In genomic region chr5:95730011-95730700, GRCh38 we compare ENCODE assay signal across 8 cellular contexts. TPM values are rescaled to one million over a fixed set of nuclear protein-coding genes. Genes with fewer than 3 reads are reported as not detected.
DNase-seq lines count a peak whose midpoint lies in the region; ATAC-seq and TF ChIP-seq lines count a peak whose summit lies in the region.

No MANE protein-coding gene starts in this region.

- H4K8ac ChIP-seq in neuronal stem cell (ENCODE audit: low read depth, low read length) = no peak overlapping the region

- H3K27ac ChIP-seq in effector memory CD4-positive, alpha-beta T cell (ENCODE audit: insufficient read depth, low read length, poor library complexity, severe bottlenecking) = no peak overlapping the region
- no peak overlapping the region for H3K27ac ChIP-seq in neuronal stem cell (replicated peaks; ENCODE audit: low read length)

- no peaks in the 10 kb centered on the region for H3K36me3 ChIP-seq in effector memory CD4-positive, alpha-beta T cell (ENCODE audit: control insufficient read depth, insufficient read depth, low read length)
- H3K36me3 ChIP-seq in neuronal stem cell (replicated peaks in 1 of 2; ENCODE audit: control insufficient read depth in 2 of 2, insufficient read depth in 2 of 2, low read length in 2 of 2) (peaks cover 0 to 26% of the 10 kb centered on the region in 2 donors), mucosa of descending colon (ENCODE audit: low read depth) (no peaks in the 10 kb centered on the region)

- H3K4ac ChIP-seq in neuronal stem cell (ENCODE audit: low read length) = no peak overlapping the region

- H4K91ac ChIP-seq in neuronal stem cell (ENCODE audit: low read depth, low read length, poor library complexity) = no peak overlapping the region

- no peaks in the 10 kb centered on the region for H3K9me3 ChIP-seq in effector memory CD4-positive, alpha-beta T cell (ENCODE audit: control insufficient read depth, low read length)
- H3K9me3 ChIP-seq in neuronal stem cell (replicated peaks in 1 of 2; ENCODE audit: control insufficient read depth in 2 of 2, insufficient read depth in 1 of 2, low read depth in 1 of 2, low read length in 2 of 2) (no peaks in the 10 kb centered on the region), mucosa of descending colon (no peaks in the 10 kb centered on the region)

- H3K79me1 ChIP-seq in neuronal stem cell (ENCODE audit: low read depth, low read length) = no peaks in the 10 kb centered on the region

- no peak overlapping the region for H2BK12ac ChIP-seq in neuronal stem cell (ENCODE audit: low read length)

- intact Hi-C loops in mucosa of descending colon (cut with DNase I, micrococcal nuclease) = loop anchor here (5.0 to 10.0 kb wide), 2 partner anchors 65 to 83 kb away; partner anchors contain the start of gene RFESD (in 1 of the 2)

- H3K4me2 ChIP-seq in neuronal stem cell (ENCODE audit: insufficient read depth, low read length, poor library complexity, severe bottlenecking) = no peak overlapping the region

- peak overlapping the region; percentile 80 for H2AFZ ChIP-seq in neuronal stem cell (ENCODE audit: low read length)

- no peak overlapping the region for H3K23ac ChIP-seq in neuronal stem cell (ENCODE audit: low read depth, low read length, poor library complexity)

- H2BK5ac ChIP-seq in neuronal stem cell (ENCODE audit: low read length) = no peak overlapping the region

- H3K14ac ChIP-seq in neuronal stem cell (ENCODE audit: low read length) = no peak overlapping the region

- no peak overlapping the region for H2BK15ac ChIP-seq in neuronal stem cell (ENCODE audit: low read length)

- no CpG with 5 or more reads among the region's 11 CpGs for WGBS in neuronal stem cell (ENCODE audit: extremely low coverage in 2 of 2, insufficient read length in 2 of 2, insufficient replicate concordance in 1 of 2), 2 donors

- H2AK5ac ChIP-seq in neuronal stem cell (ENCODE audit: low read depth, low read length) = no peak overlapping the region

- ATAC-seq in HG03095 (IDR thresholded peaks at IDR 0.05; ENCODE audit: unreplicated experiment) = no peak
- no peak for ATAC-seq in mucosa of descending colon

- peaks cover 5% of the 10 kb centered on the region for H3K4me1 ChIP-seq in effector memory CD4-positive, alpha-beta T cell (ENCODE audit: control insufficient read depth, insufficient read depth, low read length, poor library complexity, severe bottlenecking)
- peaks cover 6 to 35% of the 10 kb centered on the region in 2 donors for H3K4me1 ChIP-seq in neuronal stem cell (ENCODE audit: control insufficient read depth in 2 of 2, insufficient read depth in 1 of 2, low read depth in 1 of 2, low read length in 2 of 2)
- peaks cover 21% of the 10 kb centered on the region for H3K4me1 ChIP-seq in mucosa of descending colon (ENCODE audit: low read depth)

- no peak overlapping the region for H2BK120ac ChIP-seq in neuronal stem cell (ENCODE audit: low read depth, low read length)

- H3K18ac ChIP-seq in neuronal stem cell (ENCODE audit: low read length) = no peak overlapping the region

- H3K4me3 ChIP-seq in effector memory CD4-positive, alpha-beta T cell (ENCODE audit: insufficient read depth, low read depth, low read length, poor library complexity, severe bottlenecking) = peak overlapping the region; percentile 63
- H3K4me3 ChIP-seq in neuronal stem cell (ENCODE audit: low read length in 2 of 2) (peak overlapping the region in 1 of 2 donors; percentile 88), mucosa of descending colon (no peak overlapping the region)

- no peak overlapping the region for H3K9ac ChIP-seq in neuronal stem cell (ENCODE audit: low read depth, low read length, poor library complexity)

- peaks cover 11% of the 10 kb centered on the region for H3K27me3 ChIP-seq in effector memory CD4-positive, alpha-beta T cell (replicated peaks; ENCODE audit: control insufficient read depth, insufficient read depth, low read length, poor library complexity, severe bottlenecking)
- peaks cover 0 to 30% (median 5%) of the 10 kb centered on the region in 3 experiments for H3K27me3 ChIP-seq in neuronal stem cell (ENCODE audit: control insufficient read depth in 3 of 3, insufficient read depth in 3 of 3, low read depth in 1 of 3, low read length in 3 of 3)

- DNase-seq in DMS114 treated with DMSO at 0.1 percent for 48 hours (lab: John Stamatoyannopoulos, UW; ENCODE audit: unreplicated experiment) = peak; percentile 20
- peak; percentile 19 for DNase-seq in NCI-H748 (lab: John Stamatoyannopoulos, UW; ENCODE audit: unreplicated experiment)
- DNase-seq in effector memory CD4-positive, alpha-beta T cell = no peak
- no peak for DNase-seq in neuronal stem cell (ENCODE audit: low spot score)
- DNase-seq in ureter (ENCODE audit: low spot score) = no peak
- no peak for DNase-seq in kidney tubule cell (ENCODE audit: low spot score)
- no peak for DNase-seq in mucosa of descending colon

- TF ChIP-seq CTCF in mucosa of descending colon (IDR thresholded peaks at IDR 0.05) = no peak

RNA-seq across cellular contexts. Expression of gene RHOBTB3, which starts 1.0 kb away (rescaled TPM):
- 6.3 TPM for polyA plus RNA-seq in neuronal stem cell (2013, experiment 1 of 2)
- polyA plus RNA-seq in neuronal stem cell (2013, experiment 2 of 2) = 7.3 TPM
- 102 TPM for total RNA-seq in ureter
- total RNA-seq in mucosa of descending colon = 10 to 100 TPM; 56.5 to 85.2 (median 60.4) TPM

RNA-seq across cellular contexts. Expression of gene SPATA9, which starts 47.4 kb away (rescaled TPM):
- 0.11 TPM for polyA plus RNA-seq in neuronal stem cell (2013, experiment 1 of 2)
- polyA plus RNA-seq in neuronal stem cell (2013, experiment 2 of 2) = 0.06 TPM
- total RNA-seq in ureter (1.4 TPM), mucosa of descending colon (1 to 10 TPM in 1 of 3 donors, under 1 TPM in 2; 0.38 to 1.2 (median 0.39) TPM)

Comparison
In these comparisons a context has a peak if more than half of its experiments do, and no peak if none do; other contexts are left out.
1. DNase-seq: peak in DMS114 treated with DMSO at 0.1 percent for 48 hours (single experiment) and NCI-H748 (single experiment); none in effector memory CD4-positive, alpha-beta T cell (0 of 3), neuronal stem cell (single experiment), ureter (single experiment), kidney tubule cell (single experiment) and mucosa of descending colon (0 of 3).